8 cellular contexts compared by ENCODE assay signal in the genomic region with DNA sequence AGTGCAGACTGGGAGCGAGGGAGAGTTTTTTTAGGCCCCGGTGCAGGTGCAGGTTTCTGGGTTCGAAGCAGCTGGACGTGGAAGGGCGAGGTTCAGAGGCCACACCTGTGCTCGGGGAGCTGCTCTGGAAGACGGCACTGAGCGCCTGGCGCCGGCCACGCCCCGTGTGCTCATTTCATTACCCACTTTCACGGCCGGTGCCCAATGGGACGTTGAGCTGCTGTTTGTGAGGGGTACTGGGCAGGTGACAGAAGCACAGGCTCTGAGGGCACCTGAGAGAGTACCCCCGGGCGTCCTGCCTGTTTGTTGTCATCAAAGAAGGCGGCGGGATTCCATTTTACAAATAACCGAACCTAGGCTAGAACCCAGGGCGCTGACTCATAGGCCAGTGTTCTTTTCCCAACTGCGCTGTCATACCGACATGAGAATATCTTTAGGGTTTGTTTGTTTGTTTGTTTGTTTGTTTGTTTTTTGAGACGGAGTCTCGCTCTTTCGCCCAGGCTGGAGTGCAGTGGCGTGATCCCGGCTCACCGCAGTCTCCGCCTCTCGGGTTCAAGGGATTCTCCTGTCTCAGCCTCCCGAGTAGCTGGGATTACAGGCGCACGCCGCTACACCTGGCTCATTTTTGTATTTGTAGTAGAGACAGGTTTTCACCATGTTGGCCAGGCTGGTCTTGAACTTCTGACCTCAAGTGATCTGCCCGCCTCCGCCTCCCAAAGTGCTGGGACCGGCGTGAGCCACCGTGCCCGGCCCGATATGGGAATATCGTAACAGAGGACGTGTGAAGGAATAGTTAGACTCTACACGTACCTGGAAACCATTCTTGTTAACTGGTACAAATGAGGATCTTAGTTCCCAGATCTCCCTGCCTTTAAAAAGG. TPM values are rescaled to one million over a fixed set of nuclear protein-coding genes. Genes with fewer than 3 reads are reported as not detected.
DNase-seq lines count a peak whose midpoint lies in the region; ATAC-seq, FAIRE-seq and TF ChIP-seq lines count a peak whose summit lies in the region.

No MANE protein-coding gene starts in this region.

- DNase-seq in NCI-H2029 (lab: John Stamatoyannopoulos, UW): peak; percentile 31
- no peak for DNase-seq in NCI-H2029 treated with DMSO at 0.1 percent for 48 hours (lab: John Stamatoyannopoulos, UW)
- DNase-seq in RKO (ENCODE audit: low spot score): peak; percentile 60
- DNase-seq in astrocyte of the cerebellum (ENCODE audit: low read depth): no peak
- no peak for DNase-seq in keratinocyte (ENCODE audit: low read depth, low spot score)
- peak; percentile 9 for DNase-seq in stimulated activated CD4-positive, alpha-beta T cell treated with anti-CD3 and anti-CD28 coated beads, Interleukin-2, amount 100 ng/mL, for 4 hours (ENCODE audit: low read depth)
- DNase-seq in NK-92 treated with Interleukin-12 subunit alpha and Interleukin-12 subunit beta, amount 100 ng/mL, for 24 hours (lab: John Stamatoyannopoulos, UW): no peak

- peak; percentile 34 for ATAC-seq in HG03108 (IDR thresholded peaks at IDR 0.05; ENCODE audit: unreplicated experiment)

- peak overlapping the region; percentile 80 for H2AFZ ChIP-seq in keratinocyte (ENCODE audit: control insufficient read depth, low read length)

- peak overlapping the region; percentile 91 for H3K4me3 ChIP-seq in astrocyte of the cerebellum (ENCODE audit: low read depth, low read length)
- peak overlapping the region; percentile 77 to 82 (median 82) for H3K4me3 ChIP-seq in keratinocyte (ENCODE audit: control insufficient read depth in 2 of 3, extremely low read depth in 1 of 3, insufficient read depth in 2 of 3, low read depth in 1 of 3, low read length in 3 of 3)

- in situ Hi-C loops in astrocyte of the cerebellum (cut with HindIII; ENCODE audit: low sequenced_read_pairs): no loop called here

- no peaks in the 10 kb centered on the region for H3K9me1 ChIP-seq in keratinocyte (ENCODE audit: control insufficient read depth, extremely low read depth, insufficient read depth, low read length)

- no peaks in the 10 kb centered on the region for H3K36me3 ChIP-seq in keratinocyte (ENCODE audit: control insufficient read depth in 2 of 2, extremely low read depth in 1 of 2, insufficient read depth in 2 of 2, low read length in 2 of 2)

- H3K27ac ChIP-seq in keratinocyte (ENCODE audit: control insufficient read depth, insufficient read depth, low read length): peak overlapping the region; percentile 48

- no peaks in the 10 kb centered on the region for H3K9me3 ChIP-seq in keratinocyte (ENCODE audit: control insufficient read depth, low read depth, low read length)

- H4K20me1 ChIP-seq in keratinocyte (ENCODE audit: control insufficient read depth, extremely low read depth, insufficient read depth, low read length): no peaks in the 10 kb centered on the region

- dilution Hi-C loops in keratinocyte (cut with MboI; ENCODE audit: extremely low pct_ligation_motif_present, low sequenced_read_pairs): no loop called here

- no peak for FAIRE-seq in keratinocyte (lab: Jason Lieb, UNC)

- no peaks in the 10 kb centered on the region for H3K27me3 ChIP-seq in keratinocyte (ENCODE audit: control insufficient read depth, extremely low read depth, insufficient read depth, low read length)

- peak overlapping the region; percentile 88 for H3K9ac ChIP-seq in keratinocyte (ENCODE audit: control insufficient read depth, extremely low read depth, insufficient read depth, low read length)

- TF ChIP-seq CTCF in astrocyte of the cerebellum (IDR thresholded peaks at IDR 0.05; ENCODE audit: low read depth, low read length, missing control alignments): no peak
- no peak for TF ChIP-seq CTCF in keratinocyte (optimal IDR thresholded peaks at IDR 0.05 in 1 of 3, IDR thresholded peaks at IDR 0.05 in 1 of 3, conservative IDR thresholded peaks at IDR 0.05 in 1 of 3; ENCODE audit: extremely low read depth in 1 of 3, insufficient read depth in 2 of 3, low read length in 3 of 3)

- peaks cover 15% of the 10 kb centered on the region for H3K4me1 ChIP-seq in keratinocyte (ENCODE audit: control insufficient read depth, extremely low read depth, insufficient read depth, low read length)

- H3K79me2 ChIP-seq in keratinocyte (ENCODE audit: control insufficient read depth, insufficient read depth, low read length): peaks cover 18% of the 10 kb centered on the region

- H3K4me2 ChIP-seq in keratinocyte (ENCODE audit: control insufficient read depth, extremely low read depth, insufficient read depth, low read depth, low read length): peak overlapping the region; percentile 75

RNA-seq across cellular contexts. Expression of a gene that starts 16.6 kb away (rescaled TPM):
- 7.8 to 14.7 TPM (median 11.1 TPM) in 3 replicates for polyA plus RNA-seq in keratinocyte
- 60.9 TPM for polyA plus RNA-seq in keratinocyte (2011; ENCODE audit: low read depth)
- 5.6 and 11.6 TPM in 2 replicates for polyA plus RNA-seq in keratinocyte (2011; cell fraction: cytosol; rRNA removed)
- polyA plus RNA-seq in keratinocyte (2011; cell fraction: nucleus; rRNA removed): 54.0 and 57.5 TPM in 2 replicates
- 17.2 and 51.6 TPM in 2 replicates for polyA plus RNA-seq in keratinocyte (2012; ENCODE audit: low replicate concordance)
- polyA minus RNA-seq in keratinocyte: 16.9 to 32.8 TPM (median 29.5 TPM) in 3 replicates
- 23.2 TPM for polyA minus RNA-seq in keratinocyte (2011; cell fraction: cytosol; rRNA and poly(A)+ RNA removed)
- 32.8 and 35.9 TPM in 2 replicates for polyA minus RNA-seq in keratinocyte (2011; cell fraction: nucleus; rRNA and poly(A)+ RNA removed)

Comparison
In these comparisons a context has a peak if more than half of its experiments do, and no peak if none do; other contexts are left out.
1. DNase-seq: peak in NCI-H2029 (single experiment), RKO (single experiment) and stimulated activated CD4-positive, alpha-beta T cell treated with anti-CD3 and anti-CD28 coated beads, Interleukin-2, amount 100 ng/mL, for 4 hours (single experiment); none in NCI-H2029 treated with DMSO at 0.1 percent for 48 hours (single experiment), astrocyte of the cerebellum (single experiment), keratinocyte (single experiment) and NK-92 treated with Interleukin-12 subunit alpha and Interleukin-12 subunit beta, amount 100 ng/mL, for 24 hours (single experiment).